Comparison of ENCODE assay signal across 1 cellular context in the genomic region with DNA sequence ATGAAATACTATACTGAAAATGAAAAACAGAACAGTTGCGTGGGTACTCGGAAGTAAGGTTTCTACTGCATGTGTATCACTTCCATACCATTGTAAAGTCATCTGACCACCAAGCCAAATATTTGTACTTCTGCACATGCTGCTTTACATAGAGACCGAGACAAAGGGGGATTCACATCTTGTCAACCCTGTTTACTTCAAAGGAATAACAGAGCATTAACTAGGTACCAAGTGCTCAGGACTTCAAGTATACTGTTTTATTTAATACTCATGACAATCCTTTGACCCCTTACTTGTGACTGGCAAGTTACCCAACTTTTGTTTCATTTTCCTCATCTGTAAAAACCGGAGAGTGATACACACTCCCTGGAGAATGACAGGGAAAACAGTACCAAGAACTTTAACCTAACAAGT.
TF ChIP-seq lines count a peak whose summit lies in the region.

No MANE protein-coding gene starts in this region.

TF ChIP-seq in HepG2, 621 proteins besides CTCF, POLR2A, EP300 and RAD21 (continued from another document and continues in another):
- peak; percentile 89 for TF ChIP-seq ARID5B (CRISPR knock-in tag; IDR thresholded peaks at IDR 0.05)
- TF ChIP-seq KAT7 (CRISPR knock-in tag; IDR thresholded peaks at IDR 0.05; ENCODE audit: borderline replicate concordance), result no peak; the same call in 1 of the 2 replicates
- no peak for TF ChIP-seq DR1 (CRISPR knock-in tag; IDR thresholded peaks at IDR 0.05)
- peak; percentile 86 for TF ChIP-seq TGIF2 (CRISPR knock-in tag; IDR thresholded peaks at IDR 0.05)
- no peak for TF ChIP-seq ZFP62 (CRISPR knock-in tag; IDR thresholded peaks at IDR 0.05)
- peak; percentile 54 for TF ChIP-seq THAP11 (CRISPR knock-in tag; IDR thresholded peaks at IDR 0.05)
- peak; percentile 82 for TF ChIP-seq ELF3 (CRISPR knock-in tag; IDR thresholded peaks at IDR 0.05)
- TF ChIP-seq EZH2 (conservative IDR thresholded peaks at IDR 0.05; ENCODE audit: low read depth, low read length), result no peak
- no peak for TF ChIP-seq ZNF430 (CRISPR knock-in tag; IDR thresholded peaks at IDR 0.05)
- peak; percentile 80 for TF ChIP-seq PITX1 (CRISPR knock-in tag; IDR thresholded peaks at IDR 0.05)
- no peak for TF ChIP-seq IKZF5 (CRISPR knock-in tag; IDR thresholded peaks at IDR 0.05)
- no peak for TF ChIP-seq CAMTA2 (CRISPR knock-in tag; IDR thresholded peaks at IDR 0.05; ENCODE audit: borderline replicate concordance)
- TF ChIP-seq ZNF207 (IDR thresholded peaks at IDR 0.05; ENCODE audit: borderline replicate concordance), result no peak
- TF ChIP-seq, protein P1, sequence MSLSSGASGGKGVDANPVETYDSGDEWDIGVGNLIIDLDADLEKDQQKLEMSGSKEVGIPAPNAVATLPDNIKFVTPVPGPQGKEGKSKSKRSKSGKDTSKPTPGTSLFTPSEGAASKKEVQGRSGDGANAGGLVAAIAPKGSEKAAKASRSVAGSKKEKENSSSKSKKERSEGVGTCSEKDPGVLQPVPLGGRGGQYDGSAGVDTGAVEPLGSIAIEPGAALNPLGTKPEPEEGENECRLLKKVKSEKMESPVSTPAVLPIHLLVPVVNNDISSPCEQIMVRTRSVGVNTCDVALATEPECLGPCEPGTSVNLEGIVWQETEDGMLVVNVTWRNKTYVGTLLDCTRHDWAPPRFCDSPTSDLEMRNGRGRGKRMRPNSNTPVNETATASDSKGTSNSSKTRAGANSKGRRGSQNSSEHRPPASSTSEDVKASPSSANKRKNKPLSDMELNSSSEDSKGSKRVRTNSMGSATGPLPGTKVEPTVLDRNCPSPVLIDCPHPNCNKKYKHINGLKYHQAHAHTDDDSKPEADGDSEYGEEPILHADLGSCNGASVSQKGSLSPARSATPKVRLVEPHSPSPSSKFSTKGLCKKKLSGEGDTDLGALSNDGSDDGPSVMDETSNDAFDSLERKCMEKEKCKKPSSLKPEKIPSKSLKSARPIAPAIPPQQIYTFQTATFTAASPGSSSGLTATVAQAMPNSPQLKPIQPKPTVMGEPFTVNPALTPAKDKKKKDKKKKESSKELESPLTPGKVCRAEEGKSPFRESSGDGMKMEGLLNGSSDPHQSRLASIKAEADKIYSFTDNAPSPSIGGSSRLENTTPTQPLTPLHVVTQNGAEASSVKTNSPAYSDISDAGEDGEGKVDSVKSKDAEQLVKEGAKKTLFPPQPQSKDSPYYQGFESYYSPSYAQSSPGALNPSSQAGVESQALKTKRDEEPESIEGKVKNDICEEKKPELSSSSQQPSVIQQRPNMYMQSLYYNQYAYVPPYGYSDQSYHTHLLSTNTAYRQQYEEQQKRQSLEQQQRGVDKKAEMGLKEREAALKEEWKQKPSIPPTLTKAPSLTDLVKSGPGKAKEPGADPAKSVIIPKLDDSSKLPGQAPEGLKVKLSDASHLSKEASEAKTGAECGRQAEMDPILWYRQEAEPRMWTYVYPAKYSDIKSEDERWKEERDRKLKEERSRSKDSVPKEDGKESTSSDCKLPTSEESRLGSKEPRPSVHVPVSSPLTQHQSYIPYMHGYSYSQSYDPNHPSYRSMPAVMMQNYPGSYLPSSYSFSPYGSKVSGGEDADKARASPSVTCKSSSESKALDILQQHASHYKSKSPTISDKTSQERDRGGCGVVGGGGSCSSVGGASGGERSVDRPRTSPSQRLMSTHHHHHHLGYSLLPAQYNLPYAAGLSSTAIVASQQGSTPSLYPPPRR (CRISPR knock-in tag; IDR thresholded peaks at IDR 0.05; ENCODE audit: borderline replicate concordance), result peak; percentile 20; the same call in 1 of the 2 replicates
- TF ChIP-seq FOXA1 (IDR thresholded peaks at IDR 0.05), result 0 out of 2 replicates have a peak, but pooled peaks have one; percentile 29
- peak; percentile 92 for TF ChIP-seq FOXA1 (CRISPR knock-in tag; IDR thresholded peaks at IDR 0.05)
- TF ChIP-seq ELF1 (CRISPR knock-in tag; IDR thresholded peaks at IDR 0.05), result 0 out of 2 replicates have a peak, but pooled peaks have one; percentile 30
- no peak for TF ChIP-seq MLXIP (CRISPR knock-in tag; IDR thresholded peaks at IDR 0.05; ENCODE audit: borderline replicate concordance)
- TF ChIP-seq SKI (IDR thresholded peaks at IDR 0.05; ENCODE audit: partially characterized antibody), result peak; percentile 26
- TF ChIP-seq, protein P2, sequence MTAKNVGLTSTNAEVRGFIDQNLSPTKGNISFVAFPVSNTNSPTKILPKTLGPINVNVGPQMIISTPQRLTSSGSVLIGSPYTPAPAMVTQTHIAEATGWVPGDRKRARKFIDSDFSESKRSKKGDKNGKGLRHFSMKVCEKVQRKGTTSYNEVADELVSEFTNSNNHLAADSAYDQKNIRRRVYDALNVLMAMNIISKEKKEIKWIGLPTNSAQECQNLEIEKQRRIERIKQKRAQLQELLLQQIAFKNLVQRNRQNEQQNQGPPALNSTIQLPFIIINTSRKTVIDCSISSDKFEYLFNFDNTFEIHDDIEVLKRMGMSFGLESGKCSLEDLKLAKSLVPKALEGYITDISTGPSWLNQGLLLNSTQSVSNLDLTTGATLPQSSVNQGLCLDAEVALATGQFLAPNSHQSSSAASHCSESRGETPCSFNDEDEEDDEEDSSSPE (CRISPR knock-in tag; IDR thresholded peaks at IDR 0.05), result no peak
- TF ChIP-seq ZFP37 (CRISPR knock-in tag; IDR thresholded peaks at IDR 0.05; ENCODE audit: borderline replicate concordance), result no peak
- no peak for TF ChIP-seq RFX1 (IDR thresholded peaks at IDR 0.05)
- peak; percentile 74 for TF ChIP-seq RXRB (CRISPR knock-in tag; IDR thresholded peaks at IDR 0.05; ENCODE audit: borderline replicate concordance)
- no peak for TF ChIP-seq ZNF709 (CRISPR knock-in tag; IDR thresholded peaks at IDR 0.05)
- TF ChIP-seq FLYWCH1 (CRISPR knock-in tag; IDR thresholded peaks at IDR 0.05), result no peak
- TF ChIP-seq, protein P3, sequence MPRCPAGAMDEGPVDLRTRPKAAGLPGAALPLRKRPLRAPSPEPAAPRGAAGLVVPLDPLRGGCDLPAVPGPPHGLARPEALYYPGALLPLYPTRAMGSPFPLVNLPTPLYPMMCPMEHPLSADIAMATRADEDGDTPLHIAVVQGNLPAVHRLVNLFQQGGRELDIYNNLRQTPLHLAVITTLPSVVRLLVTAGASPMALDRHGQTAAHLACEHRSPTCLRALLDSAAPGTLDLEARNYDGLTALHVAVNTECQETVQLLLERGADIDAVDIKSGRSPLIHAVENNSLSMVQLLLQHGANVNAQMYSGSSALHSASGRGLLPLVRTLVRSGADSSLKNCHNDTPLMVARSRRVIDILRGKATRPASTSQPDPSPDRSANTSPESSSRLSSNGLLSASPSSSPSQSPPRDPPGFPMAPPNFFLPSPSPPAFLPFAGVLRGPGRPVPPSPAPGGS (CRISPR knock-in tag; IDR thresholded peaks at IDR 0.05), result no peak
- TF ChIP-seq SMYD3 (CRISPR knock-in tag; IDR thresholded peaks at IDR 0.05), result no peak
- peak; percentile 69; the same call in 1 of the 2 replicates for TF ChIP-seq HDAC2 (CRISPR knock-in tag; IDR thresholded peaks at IDR 0.05)
- TF ChIP-seq ZSCAN22 (CRISPR knock-in tag; IDR thresholded peaks at IDR 0.05), result no peak
- no peak for TF ChIP-seq ZNF44 (CRISPR knock-in tag; IDR thresholded peaks at IDR 0.05)
- TF ChIP-seq, protein P4, sequence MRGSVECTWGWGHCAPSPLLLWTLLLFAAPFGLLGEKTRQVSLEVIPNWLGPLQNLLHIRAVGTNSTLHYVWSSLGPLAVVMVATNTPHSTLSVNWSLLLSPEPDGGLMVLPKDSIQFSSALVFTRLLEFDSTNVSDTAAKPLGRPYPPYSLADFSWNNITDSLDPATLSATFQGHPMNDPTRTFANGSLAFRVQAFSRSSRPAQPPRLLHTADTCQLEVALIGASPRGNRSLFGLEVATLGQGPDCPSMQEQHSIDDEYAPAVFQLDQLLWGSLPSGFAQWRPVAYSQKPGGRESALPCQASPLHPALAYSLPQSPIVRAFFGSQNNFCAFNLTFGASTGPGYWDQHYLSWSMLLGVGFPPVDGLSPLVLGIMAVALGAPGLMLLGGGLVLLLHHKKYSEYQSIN (CRISPR knock-in tag; IDR thresholded peaks at IDR 0.05; ENCODE audit: borderline replicate concordance), result no peak
- no peak for TF ChIP-seq MTA1 (CRISPR knock-in tag; IDR thresholded peaks at IDR 0.05; ENCODE audit: borderline replicate concordance)
- no peak for TF ChIP-seq SNAPC2 (CRISPR knock-in tag; IDR thresholded peaks at IDR 0.05)
